ENCODE assay signal across 16 cellular contexts in the genomic region with DNA sequence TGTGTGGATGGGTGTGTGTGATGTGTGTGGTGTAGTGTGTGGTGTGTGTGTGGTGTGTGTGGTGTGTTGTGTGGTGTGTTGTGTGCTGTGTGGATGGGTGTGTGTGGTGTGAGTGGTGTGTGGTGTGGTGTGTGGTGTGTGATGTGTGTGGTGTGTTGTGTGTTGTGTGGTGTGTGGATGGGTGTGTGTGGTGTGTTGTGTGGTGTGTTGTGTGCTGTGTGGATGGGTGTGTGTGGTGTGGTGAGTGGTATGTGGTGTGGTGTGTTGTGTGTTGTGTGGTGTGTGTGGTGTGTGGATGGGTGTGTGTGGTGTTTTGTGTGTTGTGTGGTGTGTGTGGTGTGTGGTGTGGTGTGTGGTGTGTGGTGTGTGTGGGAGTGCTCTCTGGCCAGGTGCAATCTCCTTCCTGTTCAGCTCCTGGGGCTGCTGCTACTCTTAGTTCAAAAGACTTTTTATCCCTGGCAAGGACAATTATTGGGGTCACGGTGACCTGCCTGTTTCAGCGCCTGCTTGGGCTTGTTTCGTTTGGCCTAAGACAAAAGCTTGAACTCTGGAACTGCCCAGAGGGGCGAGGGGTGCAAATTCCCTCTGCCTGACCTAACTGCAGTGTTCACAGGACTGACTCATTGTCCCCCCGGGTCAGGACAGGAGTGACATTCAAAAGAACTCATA.
DNase-seq lines count a peak whose midpoint lies in the region; ATAC-seq and TF ChIP-seq lines count a peak whose summit lies in the region.
"Had no signal": no experiment of that assay in that cellular context is flagged by ENCODE, and none has a peak within 500 bp of the region (broad histone marks: within the 10 kb centered on the region; RNA-seq: fewer than 3 reads in every experiment).

No MANE protein-coding gene starts in this region.

- H3K4me1 ChIP-seq in GM23338 (ENCODE audit: insufficient read depth) = peaks cover 4% of the 10 kb centered on the region; the same call in 1 of the 2 replicates

- H3K36me3 ChIP-seq in GM23338 (ENCODE audit: insufficient read depth) = no peaks in the 10 kb centered on the region
- H3K36me3 ChIP-seq: left ventricle myocardium inferior had no signal

- no peak overlapping the region for H3K27ac ChIP-seq in GM23338 (ENCODE audit: low read depth)
- H3K27ac ChIP-seq: left ventricle myocardium inferior had no signal

- no peaks in the 10 kb centered on the region for H3K79me2 ChIP-seq in GM23338 (replicated peaks; ENCODE audit: insufficient read depth)

- no peak for TF ChIP-seq CTCF in GM23338 (conservative IDR thresholded peaks at IDR 0.05; ENCODE audit: low read depth in 2 of 2)
- no peak for TF ChIP-seq CTCF in WTC11 (IDR thresholded peaks at IDR 0.05)
- no peak for TF ChIP-seq CTCF in mesothelial cell of epicardium (IDR thresholded peaks at IDR 0.05; ENCODE audit: unreplicated experiment)

- no peak for ATAC-seq in GM23338
- ATAC-seq in WTC11 = no peak

- no peaks in the 10 kb centered on the region for H3K27me3 ChIP-seq in GM23338 (ENCODE audit: insufficient read depth)

- peak overlapping the region; percentile 19; the same call in 1 of the 2 replicates for H3K27ac Mint-ChIP-seq in GM23338
- H3K27ac Mint-ChIP-seq in WTC11 = peak overlapping the region; percentile 55; the same call in 1 of the 2 replicates
- H3K27ac Mint-ChIP-seq in mesothelial cell of epicardium = peak overlapping the region; percentile 19
- peak overlapping the region in 2 of 6 donors; percentile 23 to 61 for H3K27ac Mint-ChIP-seq in immature natural killer cell
- H3K27ac Mint-ChIP-seq: activated CD4-positive, alpha-beta memory T cell treated with anti-CD3 and anti-CD28 coated beads for 36 hours had no signal

- H4K20me1 ChIP-seq in GM23338 (replicated peaks; ENCODE audit: insufficient read depth) = no peaks in the 10 kb centered on the region

- H3K9me2 ChIP-seq in GM23338 (ENCODE audit: insufficient read depth) = no peaks in the 10 kb centered on the region

- peaks cover 17% of the 10 kb centered on the region for H3K4me1 Mint-ChIP-seq in GM23338
- H3K4me1 Mint-ChIP-seq in WTC11 = peaks cover 11% of the 10 kb centered on the region
- no peaks in the 10 kb centered on the region for H3K4me1 Mint-ChIP-seq in mesothelial cell of epicardium
- H3K4me1 Mint-ChIP-seq in immature natural killer cell = peaks cover 13 to 14% of the 10 kb centered on the region in 2 donors

- H3K9me3 Mint-ChIP-seq in GM23338 (no peaks in the 10 kb centered on the region; the same call in 2 of the 3 replicates), WTC11 (peaks cover 6% of the 10 kb centered on the region; the same call in 1 of the 2 replicates), mesothelial cell of epicardium (no peaks in the 10 kb centered on the region), immature natural killer cell (no peaks in the 10 kb centered on the region)
- H3K9me3 Mint-ChIP-seq: activated CD4-positive, alpha-beta memory T cell treated with anti-CD3 and anti-CD28 coated beads for 36 hours; CD8-positive, alpha-beta memory T cell had no signal

- H3K36me3 Mint-ChIP-seq in GM23338 (ENCODE audit: low read depth) (no peaks in the 10 kb centered on the region), WTC11 (no peaks in the 10 kb centered on the region), mesothelial cell of epicardium (no peaks in the 10 kb centered on the region), immature natural killer cell (no peaks in the 10 kb centered on the region)
- H3K36me3 Mint-ChIP-seq: activated CD4-positive, alpha-beta memory T cell treated with anti-CD3 and anti-CD28 coated beads for 36 hours; natural killer cell had no signal

- no peak overlapping the region for H3K4me3 ChIP-seq in GM23338
- H3K4me3 ChIP-seq: left ventricle myocardium inferior had no signal

- no peak overlapping the region for H3K4me2 ChIP-seq in GM23338

- H3K27me3 Mint-ChIP-seq in GM23338 (ENCODE audit: insufficient read depth, low read depth, poor library complexity) (peaks cover 10% of the 10 kb centered on the region), WTC11 (ENCODE audit: low read depth) (no peaks in the 10 kb centered on the region), mesothelial cell of epicardium (ENCODE audit: low read depth) (peaks cover 34% of the 10 kb centered on the region), immature natural killer cell (ENCODE audit: low read depth in 3 of 3) (peaks cover 0 to 8% (median 5%) of the 10 kb centered on the region in 3 donors)
- H3K27me3 Mint-ChIP-seq: activated CD4-positive, alpha-beta memory T cell treated with anti-CD3 and anti-CD28 coated beads for 36 hours had no signal

- DNase-seq in NCI-H345 (lab: John Stamatoyannopoulos, UW) (peak; percentile 15), NCI-H345 treated with DMSO at 0.1 percent for 48 hours (lab: John Stamatoyannopoulos, UW; ENCODE audit: unreplicated experiment) (no peak), GM23338 (ENCODE audit: low spot score) (no peak), WTC11 (ENCODE audit: low spot score) (no peak), mesothelial cell of epicardium (ENCODE audit: low spot score in 2 of 2, unreplicated experiment in 2 of 2) (no peak), activated gamma-delta T cell (lab: John Stamatoyannopoulos, UW) (no peak), immature natural killer cell (no peak)
- no peak for DNase-seq in stimulated activated CD4-positive, alpha-beta T cell treated with anti-CD3 and anti-CD28 coated beads, Interleukin-2, amount 100 ng/mL, for 48 hours
- DNase-seq: activated CD4-positive, alpha-beta memory T cell treated with anti-CD3 and anti-CD28 coated beads for 36 hours; activated effector memory CD4-positive, alpha-beta T cell treated with Interleukin-2 at 50 U/mL for 16 hours; CD8-positive, alpha-beta memory T cell; left ventricle myocardium inferior; natural killer cell; NCI-H187 treated with DMSO at 0.1 percent for 48 hours; NCI-H774; RPMI8226 had no signal

- H3K4me3 Mint-ChIP-seq in GM23338 = no peak overlapping the region
- no peak overlapping the region for H3K4me3 Mint-ChIP-seq in WTC11
- no peak overlapping the region for H3K4me3 Mint-ChIP-seq in mesothelial cell of epicardium
- no peak overlapping the region for H3K4me3 Mint-ChIP-seq in immature natural killer cell
- H3K4me3 Mint-ChIP-seq: activated CD4-positive, alpha-beta memory T cell treated with anti-CD3 and anti-CD28 coated beads for 36 hours; CD8-positive, alpha-beta memory T cell; natural killer cell had no signal

- POLR2A ChIA-PET in WTC11 (lab: Charles Lee) = no interaction called here

- H3F3A ChIP-seq in GM23338 (replicated peaks; ENCODE audit: low read depth) = peaks cover 14% of the 10 kb centered on the region; the same call in 1 of the 2 replicates

- CTCF ChIA-PET in WTC11 (lab: Charles Lee) = interaction anchor here (1.3 to 2.5 kb wide), 3 partner anchors 22 to 271 kb away, joined by 3 to 7 read pairs (median 4); no protein-coding TSS in a partner anchor

- H2AFZ ChIP-seq in GM23338 = no peak overlapping the region

TF ChIP-seq in GM23338, 12 proteins besides CTCF, POLR2A, EP300 and RAD21 (continues in another document):
- TF ChIP-seq, protein P1, sequence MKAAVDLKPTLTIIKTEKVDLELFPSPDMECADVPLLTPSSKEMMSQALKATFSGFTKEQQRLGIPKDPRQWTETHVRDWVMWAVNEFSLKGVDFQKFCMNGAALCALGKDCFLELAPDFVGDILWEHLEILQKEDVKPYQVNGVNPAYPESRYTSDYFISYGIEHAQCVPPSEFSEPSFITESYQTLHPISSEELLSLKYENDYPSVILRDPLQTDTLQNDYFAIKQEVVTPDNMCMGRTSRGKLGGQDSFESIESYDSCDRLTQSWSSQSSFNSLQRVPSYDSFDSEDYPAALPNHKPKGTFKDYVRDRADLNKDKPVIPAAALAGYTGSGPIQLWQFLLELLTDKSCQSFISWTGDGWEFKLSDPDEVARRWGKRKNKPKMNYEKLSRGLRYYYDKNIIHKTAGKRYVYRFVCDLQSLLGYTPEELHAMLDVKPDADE (IDR thresholded peaks at IDR 0.05) = no peak
- TF ChIP-seq ZNF331 (CRISPR knock-in tag; IDR thresholded peaks at IDR 0.05; ENCODE audit: low read depth) = no peak
- no peak for TF ChIP-seq CREB1 (CRISPR knock-in tag; IDR thresholded peaks at IDR 0.05; ENCODE audit: low read depth)
- TF ChIP-seq EZH2phosphoT487 (IDR thresholded peaks at IDR 0.05; ENCODE audit: unreplicated experiment) = no peak
- no peak for TF ChIP-seq POLR2AphosphoS5 (IDR thresholded peaks at IDR 0.05; ENCODE audit: low read depth)

TF ChIP-seq in WTC11, 78 proteins besides CTCF, POLR2A, EP300 and RAD21 (continues in another document):
- TF ChIP-seq NFE2L1 (CRISPR knock-in tag; IDR thresholded peaks at IDR 0.05) = 0 out of 2 replicates have a peak, but pooled peaks have one; percentile 42
- TF ChIP-seq ETV6 (CRISPR knock-in tag; IDR thresholded peaks at IDR 0.05) = no peak
- TF ChIP-seq, protein P2, sequence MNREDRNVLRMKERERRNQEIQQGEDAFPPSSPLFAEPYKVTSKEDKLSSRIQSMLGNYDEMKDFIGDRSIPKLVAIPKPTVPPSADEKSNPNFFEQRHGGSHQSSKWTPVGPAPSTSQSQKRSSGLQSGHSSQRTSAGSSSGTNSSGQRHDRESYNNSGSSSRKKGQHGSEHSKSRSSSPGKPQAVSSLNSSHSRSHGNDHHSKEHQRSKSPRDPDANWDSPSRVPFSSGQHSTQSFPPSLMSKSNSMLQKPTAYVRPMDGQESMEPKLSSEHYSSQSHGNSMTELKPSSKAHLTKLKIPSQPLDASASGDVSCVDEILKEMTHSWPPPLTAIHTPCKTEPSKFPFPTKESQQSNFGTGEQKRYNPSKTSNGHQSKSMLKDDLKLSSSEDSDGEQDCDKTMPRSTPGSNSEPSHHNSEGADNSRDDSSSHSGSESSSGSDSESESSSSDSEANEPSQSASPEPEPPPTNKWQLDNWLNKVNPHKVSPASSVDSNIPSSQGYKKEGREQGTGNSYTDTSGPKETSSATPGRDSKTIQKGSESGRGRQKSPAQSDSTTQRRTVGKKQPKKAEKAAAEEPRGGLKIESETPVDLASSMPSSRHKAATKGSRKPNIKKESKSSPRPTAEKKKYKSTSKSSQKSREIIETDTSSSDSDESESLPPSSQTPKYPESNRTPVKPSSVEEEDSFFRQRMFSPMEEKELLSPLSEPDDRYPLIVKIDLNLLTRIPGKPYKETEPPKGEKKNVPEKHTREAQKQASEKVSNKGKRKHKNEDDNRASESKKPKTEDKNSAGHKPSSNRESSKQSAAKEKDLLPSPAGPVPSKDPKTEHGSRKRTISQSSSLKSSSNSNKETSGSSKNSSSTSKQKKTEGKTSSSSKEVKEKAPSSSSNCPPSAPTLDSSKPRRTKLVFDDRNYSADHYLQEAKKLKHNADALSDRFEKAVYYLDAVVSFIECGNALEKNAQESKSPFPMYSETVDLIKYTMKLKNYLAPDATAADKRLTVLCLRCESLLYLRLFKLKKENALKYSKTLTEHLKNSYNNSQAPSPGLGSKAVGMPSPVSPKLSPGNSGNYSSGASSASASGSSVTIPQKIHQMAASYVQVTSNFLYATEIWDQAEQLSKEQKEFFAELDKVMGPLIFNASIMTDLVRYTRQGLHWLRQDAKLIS (CRISPR knock-in tag; IDR thresholded peaks at IDR 0.05; ENCODE audit: borderline replicate concordance) = no peak
- no peak for TF ChIP-seq NR2C2 (CRISPR knock-in tag; IDR thresholded peaks at IDR 0.05)
- TF ChIP-seq TEAD1 (CRISPR knock-in tag; IDR thresholded peaks at IDR 0.05) = no peak
